8 cellular contexts compared by ENCODE assay signal in the genomic region with DNA sequence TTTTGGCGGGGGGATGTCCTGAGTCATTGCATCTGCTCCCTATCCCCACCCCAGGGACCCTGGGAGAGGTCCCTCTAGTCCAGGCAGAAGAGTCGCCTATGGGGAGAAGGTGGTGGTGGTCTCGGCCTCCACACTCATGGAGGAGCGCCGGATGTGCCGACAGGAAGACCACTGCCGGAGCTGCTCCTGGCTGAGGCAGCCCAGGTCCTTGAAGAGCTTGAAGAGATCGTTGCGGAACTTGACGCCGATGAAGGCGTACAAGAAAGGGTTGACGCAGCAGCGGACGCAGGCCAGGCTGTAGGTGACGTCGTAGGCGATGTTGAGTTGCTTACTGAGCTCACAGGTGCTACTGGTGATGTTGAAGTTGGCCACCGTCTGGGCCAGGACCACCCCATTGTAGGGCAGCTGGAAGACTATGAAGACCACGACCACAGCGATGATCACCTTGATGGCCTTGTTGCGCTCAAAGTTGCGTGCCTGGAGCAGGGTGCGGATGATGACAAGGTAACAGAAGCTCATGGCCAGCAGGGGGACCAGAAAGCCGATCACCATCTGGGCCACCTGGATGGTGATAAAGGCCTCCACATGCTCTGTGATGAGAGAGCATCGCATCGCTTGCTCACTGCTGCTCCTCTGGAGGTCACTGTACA. TPM values are rescaled to one million over a fixed set of nuclear protein-coding genes. Genes with fewer than 3 reads are reported as not detected.
DNase-seq lines count a peak whose midpoint lies in the region; ATAC-seq, FAIRE-seq and TF ChIP-seq lines count a peak whose summit lies in the region.

No MANE protein-coding gene starts in this region.

- CTCF ChIA-PET in A549 (lab: Yijun Ruan, JAX) = interaction anchor here (0.6 to 26.0 kb wide), 16 partner anchors 8 to 1111 kb away, joined by 3 to 1144 read pairs (median 4); partner anchors contain the start of genes GJD3, IGFBP4 and TOP2A

- FAIRE-seq in A549 (lab: Jason Lieb, UNC) = no peak

- peak overlapping the region; percentile 23 for H3K18ac ChIP-seq in neuronal stem cell (ENCODE audit: low read length)

- no peaks in the 10 kb centered on the region for H3K27me3 ChIP-seq in OCI-LY3 (ENCODE audit: low read depth, low read length)
- no peaks in the 10 kb centered on the region for H3K27me3 ChIP-seq in neuronal stem cell (ENCODE audit: control insufficient read depth in 3 of 3, insufficient read depth in 3 of 3, low read depth in 1 of 3, low read length in 3 of 3)

- POLR2A ChIA-PET in A549 (lab: Yijun Ruan, JAX) = interaction anchor here (0.9 to 1.8 kb wide), 4 partner anchors 12 to 55 kb away, joined by 3 to 9 read pairs (median 4); no protein-coding TSS in a partner anchor

- WGBS in A549 (ENCODE audit: missing lambda C conversion rate) = 98% methylated on average over 27 of the region's 27 CpGs
- WGBS in neuronal stem cell (ENCODE audit: extremely low coverage in 2 of 2, insufficient read length in 2 of 2, insufficient replicate concordance in 1 of 2), 2 donors = no CpG with 5 or more reads among the region's 27 CpGs

- no peak overlapping the region for H2BK5ac ChIP-seq in neuronal stem cell (ENCODE audit: low read length)

- no peak overlapping the region for H3K4me2 ChIP-seq in A549
- H3K4me2 ChIP-seq in OCI-LY3 (ENCODE audit: low read length) = no peak overlapping the region
- H3K4me2 ChIP-seq in neuronal stem cell (ENCODE audit: insufficient read depth, low read length, poor library complexity, severe bottlenecking) = no peak overlapping the region

- H3K9ac ChIP-seq in OCI-LY3 (ENCODE audit: low read length) (no peak overlapping the region), neuronal stem cell (ENCODE audit: low read depth, low read length, poor library complexity) (no peak overlapping the region)

- H4K91ac ChIP-seq in neuronal stem cell (ENCODE audit: low read depth, low read length, poor library complexity) = no peak overlapping the region

- H3K23ac ChIP-seq in neuronal stem cell (ENCODE audit: low read depth, low read length, poor library complexity) = peak overlapping the region; percentile 49

- no peak for ATAC-seq in A549

- TF ChIP-seq POLR2A in A549 (IDR thresholded peaks at IDR 0.05; ENCODE audit: low read length) = no peak

- H3K79me2 ChIP-seq in OCI-LY3 (ENCODE audit: low read length) = peaks cover 50% of the 10 kb centered on the region

- no peak overlapping the region for H2BK12ac ChIP-seq in neuronal stem cell (ENCODE audit: low read length)

- peaks cover 77% of the 10 kb centered on the region for H4K20me1 ChIP-seq in OCI-LY3 (ENCODE audit: insufficient read depth, low read length)

- H2AK5ac ChIP-seq in neuronal stem cell (ENCODE audit: low read depth, low read length) = peak overlapping the region; percentile 68

- TF ChIP-seq CTCF in A549 (IDR thresholded peaks at IDR 0.05) = no peak
- TF ChIP-seq CTCF in OCI-LY3 (IDR thresholded peaks at IDR 0.05; ENCODE audit: low read depth, low read length) = no peak

- H3K14ac ChIP-seq in neuronal stem cell (ENCODE audit: low read length) = peak overlapping the region; percentile 39

- TF ChIP-seq RAD21 in A549 (conservative IDR thresholded peaks at IDR 0.05 in 1 of 2, IDR thresholded peaks at IDR 0.05 in 1 of 2) = no peak

- peaks cover 86% of the 10 kb centered on the region for H3K4me1 ChIP-seq in A549
- H3K4me1 ChIP-seq in OCI-LY3 (ENCODE audit: low read length) = peaks cover 88% of the 10 kb centered on the region
- peaks cover 15 to 22% of the 10 kb centered on the region in 2 donors for H3K4me1 ChIP-seq in neuronal stem cell (ENCODE audit: control insufficient read depth in 2 of 2, insufficient read depth in 1 of 2, low read depth in 1 of 2, low read length in 2 of 2)

- H3K9me3 ChIP-seq in A549 (no peaks in the 10 kb centered on the region), OCI-LY3 (ENCODE audit: insufficient read depth, low read length) (no peaks in the 10 kb centered on the region), neuronal stem cell (replicated peaks in 1 of 2; ENCODE audit: control insufficient read depth in 2 of 2, insufficient read depth in 1 of 2, low read depth in 1 of 2, low read length in 2 of 2) (no peaks in the 10 kb centered on the region)

- H2BK15ac ChIP-seq in neuronal stem cell (ENCODE audit: low read length) = peak overlapping the region; percentile 81

- H2BK120ac ChIP-seq in neuronal stem cell (ENCODE audit: low read depth, low read length) = peak overlapping the region; percentile 16

- H3K36me3 ChIP-seq in OCI-LY3 (replicated peaks; ENCODE audit: low read depth, low read length) = peaks cover 65% of the 10 kb centered on the region
- no peaks in the 10 kb centered on the region for H3K36me3 ChIP-seq in neuronal stem cell (replicated peaks in 1 of 2; ENCODE audit: control insufficient read depth in 2 of 2, insufficient read depth in 2 of 2, low read length in 2 of 2)

- no peaks in the 10 kb centered on the region for H3K79me1 ChIP-seq in neuronal stem cell (ENCODE audit: low read depth, low read length)

- no peak overlapping the region for H4K8ac ChIP-seq in neuronal stem cell (ENCODE audit: low read depth, low read length)

- H2AFZ ChIP-seq in OCI-LY3 (ENCODE audit: low read depth, low read length) = no peak overlapping the region
- H2AFZ ChIP-seq in neuronal stem cell (ENCODE audit: low read length) = peak overlapping the region; percentile 84

- H3K4me3 ChIP-seq in A549 (no peak overlapping the region), OCI-LY3 (ENCODE audit: low read length) (no peak overlapping the region), neuronal stem cell (ENCODE audit: low read length in 2 of 2) (peak overlapping the region in 1 of 2 donors; percentile 28)

- H3K27ac ChIP-seq in A549 (peak overlapping the region; percentile 95 to 99), OCI-LY3 (ENCODE audit: low read length) (peak overlapping the region; percentile 68), cingulate gyrus (ENCODE audit: low read depth, low read length) (peak overlapping the region; percentile 91), neuronal stem cell (replicated peaks; ENCODE audit: low read length) (no peak overlapping the region)

- DNase-seq in A549 (ENCODE audit: low read depth in 1 of 2, low spot score in 1 of 2) = no peak
- DNase-seq in neuronal stem cell (ENCODE audit: low spot score) = no peak
- DNase-seq in NOMO-1 treated with DMSO at 0.1 percent for 48 hours (lab: John Stamatoyannopoulos, UW; ENCODE audit: unreplicated experiment) = no peak
- DNase-seq in NCI-H1694 (lab: John Stamatoyannopoulos, UW) = no peak
- DNase-seq in DMS53 treated with DMSO at 0.1 percent for 48 hours (lab: John Stamatoyannopoulos, UW; ENCODE audit: unreplicated experiment) = no peak
- no peak for DNase-seq in NCI-H1105 (lab: John Stamatoyannopoulos, UW)

- no peak for TF ChIP-seq EP300 in A549 (IDR thresholded peaks at IDR 0.05)

- no peak overlapping the region for H3K4ac ChIP-seq in neuronal stem cell (ENCODE audit: low read length)

TF ChIP-seq in A549, 52 proteins besides CTCF, POLR2A, EP300 and RAD21:
- no peak for TF ChIP-seq MAFK (IDR thresholded peaks at IDR 0.05; ENCODE audit: partially characterized antibody)
- TF ChIP-seq, protein P1, sequence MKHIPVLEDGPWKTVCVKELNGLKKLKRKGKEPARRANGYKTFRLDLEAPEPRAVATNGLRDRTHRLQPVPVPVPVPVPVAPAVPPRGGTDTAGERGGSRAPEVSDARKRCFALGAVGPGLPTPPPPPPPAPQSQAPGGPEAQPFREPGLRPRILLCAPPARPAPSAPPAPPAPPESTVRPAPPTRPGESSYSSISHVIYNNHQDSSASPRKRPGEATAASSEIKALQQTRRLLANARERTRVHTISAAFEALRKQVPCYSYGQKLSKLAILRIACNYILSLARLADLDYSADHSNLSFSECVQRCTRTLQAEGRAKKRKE (CRISPR knock-in tag; IDR thresholded peaks at IDR 0.05; ENCODE audit: low read depth) = 0 out of 2 replicates have a peak, but pooled peaks have one; percentile 18
- TF ChIP-seq, protein P2, sequence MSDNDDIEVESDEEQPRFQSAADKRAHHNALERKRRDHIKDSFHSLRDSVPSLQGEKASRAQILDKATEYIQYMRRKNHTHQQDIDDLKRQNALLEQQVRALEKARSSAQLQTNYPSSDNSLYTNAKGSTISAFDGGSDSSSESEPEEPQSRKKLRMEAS (IDR thresholded peaks at IDR 0.05) = peak; percentile 36; the same call in 1 of the 2 replicates

RNA-seq across cellular contexts. Expression of gene CCR7, which starts 10.5 kb away (rescaled TPM):
- 1.4 and 1.9 TPM in 2 replicates for polyA plus RNA-seq in A549 (2011; rRNA removed)
- polyA plus RNA-seq in A549 (2012; cell fraction: cytosol; rRNA removed) = 0.79 and 1.5 TPM in 2 replicates
- polyA plus RNA-seq in A549 (2012; cell fraction: nucleus; rRNA removed) = 3.0 and 3.2 TPM in 2 replicates
- polyA plus RNA-seq in A549 (2017; fragmentation: RNase III; extraction: RNeasy Plus Mini Kit Qiagen cat#74134 plus additional on column Dnase treatment) = 0.72 to 0.84 TPM (median 0.76 TPM) in 3 replicates
- 1.7 and 3.3 TPM in 2 replicates for polyA minus RNA-seq in A549 (2011; rRNA and poly(A)+ RNA removed)
- 0.10 TPM for polyA plus RNA-seq in neuronal stem cell (2013, experiment 1 of 2)
- 0.06 TPM for polyA plus RNA-seq in neuronal stem cell (2013, experiment 2 of 2)

RNA-seq across cellular contexts. Expression of gene TNS4, which starts 53.3 kb away (rescaled TPM):
- polyA plus RNA-seq in A549 (2011; rRNA removed) (24.2 and 45.9 TPM in 2 replicates), A549 (2017; fragmentation: RNase III; extraction: RNeasy Plus Mini Kit Qiagen cat#74134 plus additional on column Dnase treatment) (61.6 to 75.9 TPM (median 73.5 TPM) in 3 replicates)
- 18.0 and 30.2 TPM in 2 replicates for polyA plus RNA-seq in A549 (2012; cell fraction: cytosol; rRNA removed)
- polyA plus RNA-seq in A549 (2012; cell fraction: nucleus; rRNA removed) = 83.8 and 125 TPM in 2 replicates
- polyA minus RNA-seq in A549 (2011; rRNA and poly(A)+ RNA removed) = 62.8 and 79.7 TPM in 2 replicates
- polyA plus RNA-seq in neuronal stem cell (2013, experiment 1 of 2) = not detected
- not detected for polyA plus RNA-seq in neuronal stem cell (2013, experiment 2 of 2)
